8 cellular contexts compared by ENCODE assay signal in the genomic region with DNA sequence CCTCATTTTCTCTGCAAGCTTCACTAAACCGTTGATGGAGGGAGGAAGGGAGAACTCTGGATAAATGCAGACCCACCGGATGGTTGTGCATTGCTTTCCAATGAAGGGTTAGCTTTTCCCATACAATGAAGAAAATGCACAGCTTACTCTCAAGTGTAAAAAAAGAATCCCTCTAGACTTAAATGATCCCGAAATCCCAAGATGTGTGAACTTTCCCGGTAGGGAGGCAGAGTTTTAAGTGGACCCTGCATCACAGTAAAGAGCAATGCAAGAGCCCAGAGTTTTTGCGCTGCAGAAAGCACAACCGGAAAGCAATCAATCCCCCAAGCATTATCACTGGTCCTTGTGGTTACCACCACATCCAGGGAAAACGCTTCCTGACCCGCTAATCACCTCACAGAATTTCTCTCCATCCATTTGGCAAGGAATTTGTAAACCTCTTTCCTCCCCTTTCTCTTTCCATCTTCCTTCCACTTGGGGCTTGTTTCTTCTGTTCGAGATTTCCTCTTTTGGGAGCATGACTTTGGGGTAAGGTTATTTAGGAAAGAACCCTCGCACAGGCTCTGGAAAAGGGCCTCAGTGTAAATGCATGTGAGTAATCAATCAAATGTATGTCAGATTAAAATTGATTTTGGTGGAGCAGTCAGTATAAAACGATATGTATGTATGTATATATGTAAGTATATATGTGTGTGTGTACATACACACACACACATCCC. TPM values are rescaled to one million over a fixed set of nuclear protein-coding genes. Genes with fewer than 3 reads are reported as not detected.
DNase-seq lines count a peak whose midpoint lies in the region; ATAC-seq and TF ChIP-seq lines count a peak whose summit lies in the region.

No MANE protein-coding gene starts in this region.

- intact Hi-C loops in activated CD4-positive, alpha-beta T cell treated with anti-CD3 and anti-CD28 coated beads for 36 hours (cut with DNase I, micrococcal nuclease), result loop anchor here (2.0 to 10.0 kb wide), 6 partner anchors 33 to 1659 kb away; no protein-coding TSS in a partner anchor

- no peak overlapping the region for H3K27ac ChIP-seq in liver (ENCODE audit: low read depth in 1 of 2, low read length in 2 of 2)
- H3K27ac ChIP-seq in temporal lobe (ENCODE audit: low read depth, low read length), result peak overlapping the region; percentile 83

- peak overlapping the region; percentile 53 for H3K4me3 ChIP-seq in astrocyte of the cerebellum (ENCODE audit: low read depth, low read length)
- H3K4me3 ChIP-seq in liver (ENCODE audit: low read depth in 1 of 3, low read length in 3 of 3), result peak overlapping the region in 1 of 3 donors; percentile 60

- H3K27ac Mint-ChIP-seq in activated CD4-positive, alpha-beta T cell treated with anti-CD3 and anti-CD28 coated beads for 36 hours, result peak overlapping the region; percentile 73

- H3K36me3 Mint-ChIP-seq in activated CD4-positive, alpha-beta T cell treated with anti-CD3 and anti-CD28 coated beads for 36 hours (ENCODE audit: low read depth), result no peaks in the 10 kb centered on the region

- peak overlapping the region; percentile 89 for H3K4me3 Mint-ChIP-seq in activated CD4-positive, alpha-beta T cell treated with anti-CD3 and anti-CD28 coated beads for 36 hours

- H3K27me3 ChIP-seq in liver (ENCODE audit: control insufficient read depth in 4 of 4, insufficient read depth in 4 of 4, low read length in 3 of 4), result peaks cover 0 to 5% (median 0%) of the 10 kb centered on the region in 4 donors

- H3K4me1 Mint-ChIP-seq in activated CD4-positive, alpha-beta T cell treated with anti-CD3 and anti-CD28 coated beads for 36 hours, result peaks cover 59% of the 10 kb centered on the region

- H3K9ac ChIP-seq in liver (ENCODE audit: low read depth in 1 of 2, low read length in 2 of 2), result no peak overlapping the region

- H3K9me3 ChIP-seq in liver (ENCODE audit: control insufficient read depth in 4 of 4, low read length in 3 of 4), result no peaks in the 10 kb centered on the region

- TF ChIP-seq RAD21 in liver (IDR thresholded peaks at IDR 0.05), result no peak

- H3K4me1 ChIP-seq in liver (ENCODE audit: control insufficient read depth in 4 of 4, insufficient read depth in 4 of 4, low read length in 3 of 4), result peaks cover 7 to 15% (median 11%) of the 10 kb centered on the region in 4 donors

- POLR2A ChIA-PET in activated CD4-positive, alpha-beta T cell treated with anti-CD3 and anti-CD28 coated beads for 36 hours (lab: Charles Lee), result interaction anchor here (0.8 kb wide), 1 partner anchor 41 kb away, joined by 3 read pairs; no protein-coding TSS in a partner anchor

- peaks cover 2% of the 10 kb centered on the region for H3K27me3 Mint-ChIP-seq in activated CD4-positive, alpha-beta T cell treated with anti-CD3 and anti-CD28 coated beads for 36 hours

- 28% methylated on average over 11 of the region's 11 CpGs for WGBS in liver

- no peaks in the 10 kb centered on the region for H3K36me3 ChIP-seq in liver (ENCODE audit: control insufficient read depth in 4 of 4, insufficient read depth in 3 of 4, low read depth in 1 of 4, low read length in 3 of 4)

- no peak for TF ChIP-seq CTCF in astrocyte of the cerebellum (IDR thresholded peaks at IDR 0.05; ENCODE audit: low read depth, low read length, missing control alignments)
- no peak for TF ChIP-seq CTCF in liver (IDR thresholded peaks at IDR 0.05; ENCODE audit: low read depth, low read length, missing input control)

- DNase-seq in activated CD4-positive, alpha-beta T cell treated with anti-CD3 and anti-CD28 coated beads for 36 hours, result no peak
- DNase-seq in activated CD4-positive, alpha-beta T cell treated with anti-CD3 and anti-CD28 coated beads for 4 hours, result no peak
- DNase-seq in astrocyte of the cerebellum (ENCODE audit: low read depth) (no peak), Kasumi-1 (lab: John Stamatoyannopoulos, UW) (no peak), AG20443 (ENCODE audit: low spot score) (no peak)
- DNase-seq in activated naive CD4-positive, alpha-beta T cell treated with Interleukin-2 at 50 U/mL for 16 hours, result no peak

- CTCF ChIA-PET in activated CD4-positive, alpha-beta T cell treated with anti-CD3 and anti-CD28 coated beads for 36 hours (lab: Charles Lee), result interaction anchor here (0.6 to 1.4 kb wide), 6 partner anchors 32 to 491 kb away, joined by 3 to 4 read pairs (median 3); no protein-coding TSS in a partner anchor

- ATAC-seq in activated CD4-positive, alpha-beta T cell treated with anti-CD3 and anti-CD28 coated beads for 36 hours, result no peak

- H3K9me3 Mint-ChIP-seq in activated CD4-positive, alpha-beta T cell treated with anti-CD3 and anti-CD28 coated beads for 36 hours (ENCODE audit: low read depth), result no peaks in the 10 kb centered on the region

- in situ Hi-C loops in astrocyte of the cerebellum (cut with HindIII; ENCODE audit: low sequenced_read_pairs), result no loop called here

TF ChIP-seq in liver, 16 proteins besides CTCF, POLR2A, EP300 and RAD21:
- TF ChIP-seq, protein P1, sequence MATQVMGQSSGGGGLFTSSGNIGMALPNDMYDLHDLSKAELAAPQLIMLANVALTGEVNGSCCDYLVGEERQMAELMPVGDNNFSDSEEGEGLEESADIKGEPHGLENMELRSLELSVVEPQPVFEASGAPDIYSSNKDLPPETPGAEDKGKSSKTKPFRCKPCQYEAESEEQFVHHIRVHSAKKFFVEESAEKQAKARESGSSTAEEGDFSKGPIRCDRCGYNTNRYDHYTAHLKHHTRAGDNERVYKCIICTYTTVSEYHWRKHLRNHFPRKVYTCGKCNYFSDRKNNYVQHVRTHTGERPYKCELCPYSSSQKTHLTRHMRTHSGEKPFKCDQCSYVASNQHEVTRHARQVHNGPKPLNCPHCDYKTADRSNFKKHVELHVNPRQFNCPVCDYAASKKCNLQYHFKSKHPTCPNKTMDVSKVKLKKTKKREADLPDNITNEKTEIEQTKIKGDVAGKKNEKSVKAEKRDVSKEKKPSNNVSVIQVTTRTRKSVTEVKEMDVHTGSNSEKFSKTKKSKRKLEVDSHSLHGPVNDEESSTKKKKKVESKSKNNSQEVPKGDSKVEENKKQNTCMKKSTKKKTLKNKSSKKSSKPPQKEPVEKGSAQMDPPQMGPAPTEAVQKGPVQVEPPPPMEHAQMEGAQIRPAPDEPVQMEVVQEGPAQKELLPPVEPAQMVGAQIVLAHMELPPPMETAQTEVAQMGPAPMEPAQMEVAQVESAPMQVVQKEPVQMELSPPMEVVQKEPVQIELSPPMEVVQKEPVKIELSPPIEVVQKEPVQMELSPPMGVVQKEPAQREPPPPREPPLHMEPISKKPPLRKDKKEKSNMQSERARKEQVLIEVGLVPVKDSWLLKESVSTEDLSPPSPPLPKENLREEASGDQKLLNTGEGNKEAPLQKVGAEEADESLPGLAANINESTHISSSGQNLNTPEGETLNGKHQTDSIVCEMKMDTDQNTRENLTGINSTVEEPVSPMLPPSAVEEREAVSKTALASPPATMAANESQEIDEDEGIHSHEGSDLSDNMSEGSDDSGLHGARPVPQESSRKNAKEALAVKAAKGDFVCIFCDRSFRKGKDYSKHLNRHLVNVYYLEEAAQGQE (IDR thresholded peaks at IDR 0.05), result peak; percentile 8
- TF ChIP-seq FOXA2 (IDR thresholded peaks at IDR 0.05), result no peak

RNA-seq across cellular contexts. Expression of a gene that starts 1.4 kb away (rescaled TPM):
- 1 to 10 TPM; 1.6 to 1.7 TPM for total RNA-seq in activated CD4-positive, alpha-beta T cell treated with anti-CD3 and anti-CD28 coated beads for 36 hours
- total RNA-seq in liver (under 1 TPM; 0.51 to 0.59 TPM), temporal lobe (28.5 TPM)
- under 1 TPM; 0.08 to 0.12 TPM for polyA plus RNA-seq in liver

RNA-seq across cellular contexts. Expression of a gene that starts 20.6 kb away (rescaled TPM):
- not detected for total RNA-seq in activated CD4-positive, alpha-beta T cell treated with anti-CD3 and anti-CD28 coated beads for 36 hours
- total RNA-seq in liver (not detected), temporal lobe (not detected)
- not detected for polyA plus RNA-seq in liver

Comparison
In these comparisons a context has a peak if more than half of its experiments do, and no peak if none do; other contexts are left out.
1. RNA of a gene that starts 1.4 kb away (total RNA-seq): 28.5 TPM in temporal lobe (single experiment); 1.6 to 1.7 TPM in activated CD4-positive, alpha-beta T cell treated with anti-CD3 and anti-CD28 coated beads for 36 hours and 0.51 to 0.59 TPM in liver; every median in the first group is over 10 times any median in the second.